ENCODE assay signal across 21 cellular contexts in the genomic region with DNA sequence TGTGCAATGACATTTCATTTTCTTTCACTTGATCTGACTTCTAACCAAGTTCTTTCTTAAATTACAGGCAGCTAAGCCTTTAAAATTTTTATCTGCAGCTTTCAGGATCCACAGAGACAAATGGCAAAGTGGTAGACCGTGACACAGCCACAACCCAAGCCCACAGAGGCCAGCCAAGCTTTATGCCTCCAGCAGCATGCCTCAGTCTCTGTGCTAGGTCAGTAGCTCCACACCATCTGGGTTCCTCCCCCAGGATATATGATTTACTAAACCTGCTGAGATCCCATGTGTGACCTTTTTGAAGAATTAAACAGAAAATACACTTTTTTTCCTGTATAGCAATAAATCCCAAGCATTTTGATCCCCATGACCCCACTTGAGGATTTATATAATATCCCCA.
A peak's percentile ranks its signal among the peaks of the same experiment; 100 is the strongest.
DNase-seq lines count a peak whose midpoint lies in the region; ATAC-seq and TF ChIP-seq lines count a peak whose summit lies in the region.
"Had no signal": no experiment of that assay in that cellular context is flagged by ENCODE, and none has a peak within 500 bp of the region (broad histone marks: within the 10 kb centered on the region; RNA-seq: fewer than 3 reads in every experiment).

No MANE protein-coding gene starts in this region.

- H3K4me1 Mint-ChIP-seq in activated T-cell treated with anti-CD3 and anti-CD28 coated beads, Interleukin-2, amount 50 U/mL, for 72 hours (ENCODE audit: low read depth), result peaks cover 13% of the 10 kb centered on the region
- H3K4me1 Mint-ChIP-seq in activated T-helper 17 cell treated with anti-CD3 and anti-CD28 coated beads, Interleukin-2, amount 50 U/mL, for 72 hours, result peaks cover 3% of the 10 kb centered on the region
- H3K4me1 Mint-ChIP-seq in stimulated activated effector memory CD8-positive, alpha-beta T cell treated with anti-CD3 and anti-CD28 coated beads, Interleukin-12 subunit alpha, Interleukin-12 subunit beta, amount 100 ng/mL, for 72 hours, result no peaks in the 10 kb centered on the region
- H3K4me1 Mint-ChIP-seq: CD4-positive, CD25-positive, alpha-beta regulatory T cell; IgD-negative memory B cell had no signal

- H3K9me3 ChIP-seq in mammary epithelial cell (replicated peaks; ENCODE audit: insufficient read depth, low read length), result no peaks in the 10 kb centered on the region
- H3K9me3 ChIP-seq: BE2C had no signal

- WGBS in mammary epithelial cell (ENCODE audit: low coverage, missing lambda C conversion rate), result 100% methylated on average over 1 of the region's 1 CpG

- peak overlapping the region; percentile 88 for H3K27ac Mint-ChIP-seq in activated T-cell treated with anti-CD3 and anti-CD28 coated beads, Interleukin-2, amount 50 U/mL, for 72 hours
- no peak overlapping the region for H3K27ac Mint-ChIP-seq in activated T-helper 17 cell treated with anti-CD3 and anti-CD28 coated beads, Interleukin-2, amount 50 U/mL, for 72 hours
- H3K27ac Mint-ChIP-seq in stimulated activated effector memory CD8-positive, alpha-beta T cell treated with anti-CD3 and anti-CD28 coated beads, Interleukin-12 subunit alpha, Interleukin-12 subunit beta, amount 100 ng/mL, for 72 hours, result no peak overlapping the region
- H3K27ac Mint-ChIP-seq: CD4-positive, CD25-positive, alpha-beta regulatory T cell; CD8-positive, alpha-beta memory T cell; HFFc6; IgD-negative memory B cell had no signal

- intact Hi-C loops in mammary epithelial cell (cut with micrococcal nuclease), result no loop called here

- no peak for TF ChIP-seq CTCF in mammary epithelial cell (conservative IDR thresholded peaks at IDR 0.05 in 1 of 2, IDR thresholded peaks at IDR 0.05 in 1 of 2; ENCODE audit: extremely low read depth in 1 of 2, insufficient read depth in 1 of 2, low read depth in 1 of 2, low read length in 2 of 2)

- H3K9me3 Mint-ChIP-seq in activated T-cell treated with anti-CD3 and anti-CD28 coated beads, Interleukin-2, amount 50 U/mL, for 72 hours, result no peaks in the 10 kb centered on the region
- H3K9me3 Mint-ChIP-seq in activated T-helper 17 cell treated with anti-CD3 and anti-CD28 coated beads, Interleukin-2, amount 50 U/mL, for 72 hours, result no peaks in the 10 kb centered on the region
- H3K9me3 Mint-ChIP-seq in stimulated activated effector memory CD8-positive, alpha-beta T cell treated with anti-CD3 and anti-CD28 coated beads, Interleukin-12 subunit alpha, Interleukin-12 subunit beta, amount 100 ng/mL, for 72 hours, result no peaks in the 10 kb centered on the region

- peak; percentile 4 for DNase-seq in activated T-cell treated with anti-CD3 and anti-CD28 coated beads, Interleukin-2, amount 50 U/mL, for 72 hours
- DNase-seq in activated T-cell treated with anti-CD3 and anti-CD28 coated beads for 4 hours, result no peak
- peak; percentile 3 for DNase-seq in NCI-H69 (lab: John Stamatoyannopoulos, UW)
- DNase-seq in stimulated activated effector memory CD8-positive, alpha-beta T cell treated with anti-CD3 and anti-CD28 coated beads, Interleukin-12 subunit alpha, Interleukin-12 subunit beta, amount 100 ng/mL, for 72 hours (ENCODE audit: low spot score in 2 of 2), result peak in 1 of 2 donors; percentile 52
- DNase-seq in mammary epithelial cell, result no peak
- DNase-seq: ACHN; BE2C; CD4-positive, CD25-positive, alpha-beta regulatory T cell; CD8-positive, alpha-beta memory T cell; COR-L47; DMS153; DMS79 treated with DMSO at 0.1 percent for 48 hours; GF-D8; GOT3; H7; HFFc6 had no signal

- no peaks in the 10 kb centered on the region for H3K36me3 Mint-ChIP-seq in activated T-cell treated with anti-CD3 and anti-CD28 coated beads, Interleukin-2, amount 50 U/mL, for 72 hours (ENCODE audit: insufficient read depth in 2 of 2)
- H3K36me3 Mint-ChIP-seq in activated T-helper 17 cell treated with anti-CD3 and anti-CD28 coated beads, Interleukin-2, amount 50 U/mL, for 72 hours (ENCODE audit: low read depth), result no peaks in the 10 kb centered on the region
- no peaks in the 10 kb centered on the region for H3K36me3 Mint-ChIP-seq in stimulated activated effector memory CD8-positive, alpha-beta T cell treated with anti-CD3 and anti-CD28 coated beads, Interleukin-12 subunit alpha, Interleukin-12 subunit beta, amount 100 ng/mL, for 72 hours
- H3K36me3 Mint-ChIP-seq: CD4-positive, CD25-positive, alpha-beta regulatory T cell had no signal

- dilution Hi-C loops in mammary epithelial cell (cut with HindIII; ENCODE audit: low sequenced_read_pairs), result no loop called here

- H3K4me1 ChIP-seq in mammary epithelial cell (ENCODE audit: insufficient read depth, low read length), result no peaks in the 10 kb centered on the region
- H3K4me1 ChIP-seq: BE2C had no signal

- CTCF ChIA-PET in mammary epithelial cell (lab: Charles Lee; ENCODE audit: low non-redundant PET), result no interaction called here

- peak; percentile 58 to 61 for ATAC-seq in activated T-cell treated with anti-CD3 and anti-CD28 coated beads, Interleukin-2, amount 50 U/mL, for 72 hours (replicated peaks in 1 of 2)
- peak; percentile 39 for ATAC-seq in activated T-helper 17 cell treated with anti-CD3 and anti-CD28 coated beads, Interleukin-2, amount 50 U/mL, for 72 hours (replicated peaks)
- peak; percentile 48 for ATAC-seq in stimulated activated effector memory CD8-positive, alpha-beta T cell treated with anti-CD3 and anti-CD28 coated beads, Interleukin-12 subunit alpha, Interleukin-12 subunit beta, amount 100 ng/mL, for 72 hours
- no peak for ATAC-seq in HG03432 (IDR thresholded peaks at IDR 0.05; ENCODE audit: unreplicated experiment)
- ATAC-seq: HCT116, HepG2 had no signal

- peaks cover 38% of the 10 kb centered on the region for H3K79me2 ChIP-seq in mammary epithelial cell (ENCODE audit: insufficient read depth, low read length)

- in situ Hi-C loops in mammary epithelial cell (cut with MboI; ENCODE audit: low sequenced_read_pairs in 2 of 2), result no loop called here

- no peaks in the 10 kb centered on the region for H3K27me3 ChIP-seq in mammary epithelial cell (ENCODE audit: insufficient read depth, low read length)
- H3K27me3 ChIP-seq: BE2C had no signal

- peaks cover 8% of the 10 kb centered on the region for H3K27me3 Mint-ChIP-seq in activated T-cell treated with anti-CD3 and anti-CD28 coated beads, Interleukin-2, amount 50 U/mL, for 72 hours (ENCODE audit: low read depth)
- H3K27me3 Mint-ChIP-seq in activated T-helper 17 cell treated with anti-CD3 and anti-CD28 coated beads, Interleukin-2, amount 50 U/mL, for 72 hours, result peaks cover 21% of the 10 kb centered on the region

- no peak overlapping the region for H3K9ac ChIP-seq in mammary epithelial cell (ENCODE audit: insufficient read depth, low read length)

- H4K20me1 ChIP-seq in mammary epithelial cell (ENCODE audit: insufficient read depth, low read length), result no peaks in the 10 kb centered on the region

- H3K36me3 ChIP-seq in mammary epithelial cell (ENCODE audit: insufficient read depth, low read length), result no peaks in the 10 kb centered on the region
- H3K36me3 ChIP-seq: BE2C had no signal

- H3K27ac ChIP-seq in mammary epithelial cell (ENCODE audit: insufficient read depth, low read depth, low read length), result no peak overlapping the region

- H2AFZ ChIP-seq in mammary epithelial cell (ENCODE audit: low read depth, low read length), result no peak overlapping the region

- H3K4me3 ChIP-seq in mammary epithelial cell (replicated peaks in 1 of 3; ENCODE audit: insufficient read depth in 1 of 3, low read depth in 2 of 3, low read length in 3 of 3), result no peak overlapping the region

- peak overlapping the region in 1 of 2 donors; percentile 5 for H3K4me3 Mint-ChIP-seq in activated T-cell treated with anti-CD3 and anti-CD28 coated beads, Interleukin-2, amount 50 U/mL, for 72 hours
- no peak overlapping the region for H3K4me3 Mint-ChIP-seq in activated T-helper 17 cell treated with anti-CD3 and anti-CD28 coated beads, Interleukin-2, amount 50 U/mL, for 72 hours
- no peak overlapping the region for H3K4me3 Mint-ChIP-seq in stimulated activated effector memory CD8-positive, alpha-beta T cell treated with anti-CD3 and anti-CD28 coated beads, Interleukin-12 subunit alpha, Interleukin-12 subunit beta, amount 100 ng/mL, for 72 hours
- H3K4me3 Mint-ChIP-seq: CD4-positive, CD25-positive, alpha-beta regulatory T cell; HFFc6; IgD-negative memory B cell had no signal

- BruUV-seq in mammary epithelial cell (replicated peaks; lab: Mats Ljungman, UMichigan), result no TSS peak

- H3K4me2 ChIP-seq in mammary epithelial cell (ENCODE audit: insufficient read depth, low read depth, low read length), result no peak overlapping the region

Comparison
In these comparisons a context has a peak if more than half of its experiments do, and no peak if none do; other contexts are left out.
1. DNase-seq: peak in activated T-cell treated with anti-CD3 and anti-CD28 coated beads, Interleukin-2, amount 50 U/mL, for 72 hours (2 of 2) and NCI-H69 (single experiment); none in activated T-cell treated with anti-CD3 and anti-CD28 coated beads for 4 hours (single experiment) and mammary epithelial cell (single experiment).